Comparison of ENCODE assay signal across 8 cellular contexts in the genomic region with DNA sequence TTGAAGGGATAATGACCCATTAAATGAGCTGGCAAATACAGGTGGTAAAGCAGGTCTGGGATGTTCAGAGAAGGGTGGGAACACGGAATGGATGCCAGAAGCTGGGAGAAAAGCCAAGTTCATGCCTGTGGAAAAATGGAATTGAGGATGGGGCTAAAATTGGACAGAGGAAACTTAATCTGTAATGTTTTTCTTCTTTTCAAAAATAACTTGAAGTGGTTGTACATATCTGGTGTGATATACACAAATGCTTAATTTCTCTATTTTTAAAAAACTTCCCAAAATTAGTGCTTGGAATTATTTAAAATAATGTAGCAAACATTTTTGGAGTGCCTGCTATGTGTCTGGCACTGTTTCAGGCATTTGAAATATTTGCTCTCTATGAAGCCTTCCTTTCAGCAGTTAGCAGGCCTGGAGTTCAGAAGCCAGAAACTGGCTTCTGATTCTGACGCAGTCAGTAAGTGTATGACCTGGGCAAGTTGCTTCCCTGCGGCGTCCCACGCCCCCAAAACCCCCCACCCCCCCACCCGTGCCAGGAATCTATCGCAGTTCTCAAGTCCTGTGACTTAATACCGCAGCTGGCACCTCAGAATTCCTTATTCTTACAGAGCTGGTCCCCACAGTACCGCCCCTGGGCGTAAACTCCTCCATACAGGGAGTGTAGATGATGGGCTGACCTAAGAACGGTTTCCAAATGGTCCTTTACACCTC. TPM values are rescaled to one million over a fixed set of nuclear protein-coding genes. Genes with fewer than 3 reads are reported as not detected.
A peak's percentile ranks its signal among the peaks of the same experiment; 100 is the strongest.
DNase-seq lines count a peak whose midpoint lies in the region; TF ChIP-seq lines count a peak whose summit lies in the region.

No MANE protein-coding gene starts in this region.

- H3K9me3 ChIP-seq in OCI-LY3 (ENCODE audit: insufficient read depth, low read length), result no peaks in the 10 kb centered on the region
- no peaks in the 10 kb centered on the region for H3K9me3 ChIP-seq in endodermal cell (ENCODE audit: control insufficient read depth, low read length)
- H3K9me3 ChIP-seq in neural progenitor cell (ENCODE audit: low read depth), result no peaks in the 10 kb centered on the region

- peaks cover 1% of the 10 kb centered on the region for H3K9me3 Mint-ChIP-seq in endodermal cell
- H3K9me3 Mint-ChIP-seq in neural progenitor cell, result no peaks in the 10 kb centered on the region

- TF ChIP-seq CTCF in OCI-LY3 (IDR thresholded peaks at IDR 0.05; ENCODE audit: low read depth, low read length) (no peak), endodermal cell (conservative IDR thresholded peaks at IDR 0.05) (no peak), neural progenitor cell (IDR thresholded peaks at IDR 0.05) (no peak)

- H2AFZ ChIP-seq in OCI-LY3 (ENCODE audit: low read depth, low read length), result peak overlapping the region; percentile 77
- H2AFZ ChIP-seq in neural progenitor cell (replicated peaks), result peak overlapping the region; percentile 35

- H3K36me3 ChIP-seq in OCI-LY3 (replicated peaks; ENCODE audit: low read depth, low read length), result peaks cover 8% of the 10 kb centered on the region
- peaks cover 23% of the 10 kb centered on the region for H3K36me3 ChIP-seq in endodermal cell (ENCODE audit: control insufficient read depth, insufficient read depth, low read length)
- no peaks in the 10 kb centered on the region for H3K36me3 ChIP-seq in neural progenitor cell
- peaks cover 4% of the 10 kb centered on the region; the same call in 1 of the 2 replicates for H3K36me3 ChIP-seq in H7 (replicated peaks; ENCODE audit: control insufficient read depth, insufficient read depth, low read length)

- H3K4me1 Mint-ChIP-seq in endodermal cell, result peaks cover 16% of the 10 kb centered on the region
- H3K4me1 Mint-ChIP-seq in neural progenitor cell, result peaks cover 28% of the 10 kb centered on the region

- DNase-seq in ELR (ENCODE audit: low read depth) (peak; percentile 21), endodermal cell (peak; percentile 52), neural progenitor cell (ENCODE audit: low spot score) (no peak), NCI-H1048 (lab: John Stamatoyannopoulos, UW) (no peak), H7 (no peak), cerebellum (ENCODE audit: low spot score) (no peak), posterior vena cava (ENCODE audit: low spot score) (no peak)

- H3K27ac Mint-ChIP-seq in endodermal cell (peak overlapping the region; percentile 95), neural progenitor cell (peak overlapping the region; percentile 74)

- H3K79me2 ChIP-seq in OCI-LY3 (ENCODE audit: low read length) (peaks cover 37% of the 10 kb centered on the region), neural progenitor cell (ENCODE audit: low read depth) (peaks cover 41% of the 10 kb centered on the region)

- H3K36me3 Mint-ChIP-seq in endodermal cell (ENCODE audit: low read depth), result peaks cover 23% of the 10 kb centered on the region
- peaks cover 12% of the 10 kb centered on the region for H3K36me3 Mint-ChIP-seq in neural progenitor cell

- H3K4me1 ChIP-seq in OCI-LY3 (ENCODE audit: low read length) (peaks cover 11% of the 10 kb centered on the region; the same call in 1 of the 2 replicates), endodermal cell (ENCODE audit: control insufficient read depth, insufficient read depth, low read length) (peaks cover 7% of the 10 kb centered on the region), neural progenitor cell (peaks cover 6% of the 10 kb centered on the region)

- peaks cover 7% of the 10 kb centered on the region for H3F3A ChIP-seq in neural progenitor cell (ENCODE audit: low read depth)

- H4K20me1 ChIP-seq in OCI-LY3 (ENCODE audit: insufficient read depth, low read length) (no peaks in the 10 kb centered on the region; the same call in 1 of the 2 replicates), neural progenitor cell (ENCODE audit: low read depth) (peaks cover 12% of the 10 kb centered on the region)

- H3K27me3 Mint-ChIP-seq in endodermal cell (ENCODE audit: insufficient read depth) (peaks cover 17% of the 10 kb centered on the region), neural progenitor cell (ENCODE audit: insufficient read depth, low read depth) (peaks cover 8% of the 10 kb centered on the region)

- H3K4me2 ChIP-seq in OCI-LY3 (ENCODE audit: low read length), result peak overlapping the region; percentile 92
- H3K4me2 ChIP-seq in neural progenitor cell, result peak overlapping the region; percentile 91

- intact Hi-C loops in posterior vena cava (cut with DNase I), result no loop called here

- H3K27me3 ChIP-seq in OCI-LY3 (ENCODE audit: low read depth, low read length) (no peaks in the 10 kb centered on the region), endodermal cell (ENCODE audit: control insufficient read depth, insufficient read depth, low read length, poor library complexity, severe bottlenecking) (peaks cover 10% of the 10 kb centered on the region), neural progenitor cell (no peaks in the 10 kb centered on the region), H7 (ENCODE audit: control insufficient read depth, insufficient read depth, low read length) (no peaks in the 10 kb centered on the region)

- WGBS in endodermal cell (ENCODE audit: insufficient coverage in 1 of 2, insufficient read length in 1 of 2), 2 experiments, result 87 to 94% methylated on average over 3 to 10 of the region's 11 CpGs

- H3K4me3 ChIP-seq in OCI-LY3 (ENCODE audit: low read length) (peak overlapping the region; percentile 95), endodermal cell (ENCODE audit: low read length) (peak overlapping the region; percentile 98), neural progenitor cell (peak overlapping the region; percentile 88), H7 (ENCODE audit: insufficient read depth, low read depth, low read length) (no peak overlapping the region)

- H3K9ac ChIP-seq in OCI-LY3 (ENCODE audit: low read length), result peak overlapping the region; percentile 69
- H3K9ac ChIP-seq in endodermal cell (ENCODE audit: extremely low read depth, low read length, poor library complexity, severe bottlenecking), result no peak overlapping the region
- H3K9ac ChIP-seq in neural progenitor cell, result no peak overlapping the region

- peak overlapping the region; percentile 50 for H3K27ac ChIP-seq in OCI-LY3 (ENCODE audit: low read length)
- no peak overlapping the region for H3K27ac ChIP-seq in endodermal cell (ENCODE audit: low read depth, low read length)
- H3K27ac ChIP-seq in neural progenitor cell, result no peak overlapping the region

- H3K4me3 Mint-ChIP-seq in endodermal cell, result peak overlapping the region; percentile 92
- H3K4me3 Mint-ChIP-seq in neural progenitor cell, result peak overlapping the region; percentile 94

RNA-seq across cellular contexts. Expression of a gene that starts 0.8 kb away (rescaled TPM):
- total RNA-seq in endodermal cell (10 to 100 TPM; 73.5 to 87.4 TPM), neural progenitor cell (ENCODE audit: low replicate concordance) (48.7 and 58.1 TPM in 2 replicates), cerebellum (35.2 TPM), posterior vena cava (10 to 100 TPM; 37.4 to 42.0 TPM)
- polyA plus RNA-seq in endodermal cell (2013, experiment 1 of 2), result 69.1 TPM
- polyA plus RNA-seq in endodermal cell (2013, experiment 2 of 2), result 64.2 TPM
- total RNA-seq in H7 (2014; rRNA removed; shearing (Covaris generic)), result 100 and 108 TPM in 2 replicates

RNA-seq across cellular contexts. Expression of a gene that starts 51.7 kb away (rescaled TPM):
- total RNA-seq in endodermal cell (1 to 10 TPM in 1 of 2 donors, under 1 TPM in 1; 0.99 to 1.1 TPM), neural progenitor cell (ENCODE audit: low replicate concordance) (0.99 TPM in 1 of 2 replicates, not detected in the other), cerebellum (5.2 TPM), posterior vena cava (100 to 1,000 TPM; 190 to 297 TPM)
- polyA plus RNA-seq in endodermal cell (2013, experiment 1 of 2), result 0.07 TPM
- polyA plus RNA-seq in endodermal cell (2013, experiment 2 of 2), result 0.29 TPM
- total RNA-seq in H7 (2014; rRNA removed; shearing (Covaris generic)), result 0.70 and 1.2 TPM in 2 replicates

Comparison
In these comparisons a context has a peak if more than half of its experiments do, and no peak if none do; other contexts are left out.
1. DNase-seq: peak in ELR (single experiment) and endodermal cell (single experiment); none in neural progenitor cell (single experiment), NCI-H1048 (single experiment), H7 (single experiment), cerebellum (single experiment) and posterior vena cava (single experiment).
2. RNA of a gene that starts 51.7 kb away (total RNA-seq): 190 to 297 TPM in posterior vena cava; 5.2 TPM in cerebellum (single experiment), 0.70 to 1.2 TPM in H7, 0.99 to 1.1 TPM in endodermal cell and 0.99 TPM in neural progenitor cell; every median in the first group is over 10 times any median in the second.